Comparison of ENCODE assay signal across 8 cellular contexts in the genomic region with DNA sequence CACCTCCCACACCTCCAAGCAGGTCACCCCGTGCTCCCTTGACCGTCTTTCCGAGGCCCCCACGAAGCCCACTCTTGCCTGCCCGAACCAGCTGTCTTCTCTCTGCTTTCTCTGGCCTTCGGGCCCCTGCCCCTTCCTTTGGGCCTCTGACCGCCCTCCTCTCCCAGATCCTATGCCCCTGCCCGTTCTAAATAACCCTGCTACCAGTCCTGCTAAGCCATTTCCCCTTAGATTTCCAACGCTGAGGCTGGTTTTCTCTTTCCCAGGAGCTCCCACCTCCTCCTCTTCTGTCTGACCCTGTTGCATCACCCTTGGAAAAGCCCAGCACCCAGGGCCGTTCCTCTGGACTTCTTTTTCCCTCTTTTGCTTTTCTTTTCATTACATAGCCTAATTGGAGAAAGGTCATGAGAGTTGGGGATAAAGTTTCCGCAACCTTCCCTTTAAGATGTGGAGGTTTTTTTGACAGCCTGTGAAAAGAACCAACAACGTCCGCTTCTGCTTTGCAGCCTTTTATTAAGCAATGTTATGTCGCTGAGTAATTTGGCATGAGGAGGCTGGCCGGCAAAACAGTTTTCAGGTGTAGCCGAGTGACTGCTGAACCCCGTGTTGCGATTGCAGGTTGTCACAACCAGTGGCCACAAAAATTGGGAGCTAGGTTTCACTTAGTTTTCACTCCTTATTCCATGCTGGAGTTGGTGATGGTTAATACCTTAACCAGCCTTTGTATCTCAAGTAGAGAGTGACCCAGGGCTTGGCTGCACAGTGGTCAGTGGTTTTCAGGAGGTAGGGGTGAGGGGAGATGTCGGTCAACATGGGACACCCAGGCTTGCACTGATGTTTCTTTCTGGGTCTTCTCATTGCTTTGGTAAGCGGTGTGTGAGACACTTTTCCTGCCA. TPM values are rescaled to one million over a fixed set of nuclear protein-coding genes. Genes with fewer than 3 reads are reported as not detected.
A peak's percentile ranks its signal among the peaks of the same experiment; 100 is the strongest.
DNase-seq lines count a peak whose midpoint lies in the region; ATAC-seq, FAIRE-seq and TF ChIP-seq lines count a peak whose summit lies in the region.

No MANE protein-coding gene starts in this region.

- H3K4me3 ChIP-seq in A549 (peak overlapping the region; percentile 96), HUES6 (ENCODE audit: low read depth, low read length) (peak overlapping the region; percentile 73), dorsolateral prefrontal cortex (peak overlapping the region; percentile 62 to 98 (median 91)), HepG2 (replicated peaks in 1 of 3; ENCODE audit: insufficient read depth in 1 of 3, low read depth in 2 of 3, low read length in 3 of 3) (peak overlapping the region; percentile 88 to 100 (median 95))

- intact Hi-C loops in dorsolateral prefrontal cortex (cut with DNase I), result loop anchor here (1.0 to 10.0 kb wide), 7 partner anchors 36 to 469 kb away; a partner anchor contains a TSS
- intact Hi-C loops in HepG2 (cut with micrococcal nuclease; ENCODE audit: unreplicated experiment), result loop anchor here (5.0 kb wide), 3 partner anchors 36 to 136 kb away; a partner anchor contains a TSS

- H3K4me2 ChIP-seq in A549 (peak overlapping the region; percentile 90), HepG2 (ENCODE audit: low read depth, low read length) (peak overlapping the region; percentile 96)

- TF ChIP-seq POLR2A in A549 (IDR thresholded peaks at IDR 0.05; ENCODE audit: low read length), result no peak
- peak in 1 of 2 experiments; percentile 45; a peak in 1 of 4 replicates for TF ChIP-seq POLR2A in HepG2 (IDR thresholded peaks at IDR 0.05; ENCODE audit: insufficient read depth in 1 of 2, low read depth in 2 of 2, low read length in 2 of 2)

- H3K27me3 ChIP-seq in HUES6 (ENCODE audit: control insufficient read depth, insufficient read depth, low read length), result no peaks in the 10 kb centered on the region
- no peaks in the 10 kb centered on the region for H3K27me3 ChIP-seq in dorsolateral prefrontal cortex
- H3K27me3 ChIP-seq in HepG2 (ENCODE audit: control insufficient read depth in 1 of 2, insufficient read depth in 2 of 2, low read length in 2 of 2), result no peaks in the 10 kb centered on the region; a peak in 1 of 5 replicates

- FAIRE-seq in A549 (lab: Jason Lieb, UNC) (no peak), HepG2 (lab: Jason Lieb, UNC) (no peak)

- H3K27ac ChIP-seq in A549 (peak overlapping the region; percentile 93 to 99), HUES6 (ENCODE audit: low read depth, low read length) (peak overlapping the region; percentile 75), dorsolateral prefrontal cortex (peak overlapping the region in 58 of 59 donors; percentile 38 to 97 (median 92)), HepG2 (ENCODE audit: extremely low read length, insufficient read depth, low read length) (peak overlapping the region; percentile 96), temporal lobe (ENCODE audit: low read depth, low read length) (peak overlapping the region; percentile 81)

- peak; percentile 23 to 32 for DNase-seq in A549 (ENCODE audit: low read depth in 1 of 2, low spot score in 1 of 2)
- peak; percentile 66 for DNase-seq in GM03348 (ENCODE audit: low spot score)
- DNase-seq in SKM-1 treated with dmso at 0.1 percent for 144 hours (lab: John Stamatoyannopoulos, UW; ENCODE audit: unreplicated experiment), result peak; percentile 77
- DNase-seq in dorsolateral prefrontal cortex, result peak in 2 of 10 donors; percentile 6 to 20
- DNase-seq in HepG2 (ENCODE audit: low spot score), result peak; percentile 57

- no peaks in the 10 kb centered on the region for H3K9me3 ChIP-seq in A549
- H3K9me3 ChIP-seq in HUES6 (ENCODE audit: control insufficient read depth, insufficient read depth, low read depth, low read length), result peaks cover 5% of the 10 kb centered on the region
- no peaks in the 10 kb centered on the region for H3K9me3 ChIP-seq in HepG2 (ENCODE audit: low read length)

- ATAC-seq in A549 (peak; percentile 22 to 56; a peak in 5 of 6 replicates), HepG2 (peak; percentile 60), GM19463 (IDR thresholded peaks at IDR 0.05; ENCODE audit: unreplicated experiment) (no peak)

- POLR2A ChIA-PET in A549 (lab: Yijun Ruan, JAX), result interaction anchor here (1.1 kb wide), 1 partner anchor 95 kb away, joined by 5 read pairs; a partner anchor contains a TSS
- POLR2A ChIA-PET in HepG2 (lab: Yijun Ruan, JAX), result interaction anchor here (0.8 to 3.4 kb wide), 10 partner anchors 9 to 190 kb away, joined by 3 to 38 read pairs (median 8); a partner anchor contains a TSS

- WGBS in A549 (ENCODE audit: missing lambda C conversion rate), result 18% methylated on average over 18 of the region's 20 CpGs
- 4% methylated on average over 20 of the region's 20 CpGs for WGBS in HepG2 (ENCODE audit: low lambda C conversion rate)

- in situ Hi-C loops in HepG2 (cut with HindIII; ENCODE audit: extremely low pct_ligation_motif_present, low pct_unique_long_range_greater_than_20kb), result no loop called here

- peaks cover 6% of the 10 kb centered on the region for H4K20me1 ChIP-seq in HepG2 (ENCODE audit: insufficient read depth, low read length)

- no peak for TF ChIP-seq EP300 in A549 (IDR thresholded peaks at IDR 0.05)
- peak in 1 of 2 experiments; percentile 2; a peak in 1 of 4 replicates for TF ChIP-seq EP300 in HepG2 (IDR thresholded peaks at IDR 0.05; ENCODE audit: low read depth in 2 of 2, low read length in 2 of 2)
- no peak for TF ChIP-seq EP300 in HepG2 (CRISPR knock-in tag; IDR thresholded peaks at IDR 0.05; ENCODE audit: borderline replicate concordance)

- no peak overlapping the region for H2AFZ ChIP-seq in HepG2 (ENCODE audit: low read length)

- H3K4me1 ChIP-seq in A549 (peaks cover 20% of the 10 kb centered on the region), HUES6 (ENCODE audit: control insufficient read depth, insufficient read depth, low read length) (0 out of 2 replicates have a peak, but pooled peaks cover 6% of the 10 kb centered on the region), HepG2 (ENCODE audit: insufficient read depth, low read length) (peaks cover 64% of the 10 kb centered on the region)

- H3K79me2 ChIP-seq in HepG2 (ENCODE audit: insufficient read depth, low read length), result peaks cover 55% of the 10 kb centered on the region

- CTCF ChIA-PET in A549 (lab: Yijun Ruan, JAX) (interaction anchor here (0.5 to 2.4 kb wide), 6 partner anchors 8 to 629 kb away, joined by 3 to 7 read pairs (median 4); no protein-coding TSS in a partner anchor), HepG2 (lab: Yijun Ruan, JAX; ENCODE audit: low intra/inter-chr PET ratio, low total read pairs) (no interaction called here)

- H3K9ac ChIP-seq in HUES6 (ENCODE audit: low read length), result peak overlapping the region; percentile 89
- H3K9ac ChIP-seq in HepG2 (ENCODE audit: insufficient read depth, low read depth, low read length), result peak overlapping the region; percentile 99

- BruUV-seq in HepG2 (replicated peaks; lab: Mats Ljungman, UMichigan), result no TSS peak

- H3K36me3 ChIP-seq in HUES6 (ENCODE audit: control insufficient read depth, insufficient read depth, low read length) (no peaks in the 10 kb centered on the region), HepG2 (replicated peaks in 1 of 2; ENCODE audit: control insufficient read depth in 1 of 2, insufficient read depth in 2 of 2, low read length in 2 of 2) (0 out of 5 replicates have a peak, but pooled peaks cover 0 to 4% of the 10 kb centered on the region in 2 experiments)

- no peak for TF ChIP-seq CTCF in A549 (IDR thresholded peaks at IDR 0.05)
- TF ChIP-seq CTCF in dorsolateral prefrontal cortex (IDR thresholded peaks at IDR 0.05 in 54 of 56, conservative IDR thresholded peaks at IDR 0.05 in 2 of 56; ENCODE audit: low read depth in 1 of 56, partially characterized antibody in 56 of 56), result no peak
- TF ChIP-seq CTCF in HepG2 (CRISPR knock-in tag; IDR thresholded peaks at IDR 0.05), result no peak

- TF ChIP-seq RAD21 in A549 (conservative IDR thresholded peaks at IDR 0.05 in 1 of 2, IDR thresholded peaks at IDR 0.05 in 1 of 2), result no peak
- no peak for TF ChIP-seq RAD21 in HepG2 (CRISPR knock-in tag; IDR thresholded peaks at IDR 0.05)

RNA-seq across cellular contexts. Expression of a gene that starts 1.0 kb away (rescaled TPM):
- polyA plus RNA-seq in A549 (2011; rRNA removed) (15.0 and 15.7 TPM in 2 replicates), A549 (2017; fragmentation: RNase III; extraction: RNeasy Plus Mini Kit Qiagen cat#74134 plus additional on column Dnase treatment) (4.2 to 4.9 TPM (median 4.3 TPM) in 3 replicates), HepG2 (2011; rRNA removed) (21.3 and 22.1 TPM in 2 replicates)
- 3.2 and 4.4 TPM in 2 replicates for polyA plus RNA-seq in A549 (2012; cell fraction: cytosol; rRNA removed)
- 3.2 and 3.4 TPM in 2 replicates for polyA plus RNA-seq in A549 (2012; cell fraction: nucleus; rRNA removed)
- 35.8 and 38.5 TPM in 2 replicates for polyA minus RNA-seq in A549 (2011; rRNA and poly(A)+ RNA removed)
- total RNA-seq in dorsolateral prefrontal cortex (10 to 100 TPM in 119 of 120 experiments, 1 to 10 TPM in 1; 9.5 to 19.4 (median 14.4) TPM), HepG2 (2016; rRNA removed; fragmentation: Illumina TruSeq; extraction: Trizol) (24.0 and 39.3 TPM in 2 replicates), temporal lobe (6.1 TPM)
- total RNA-seq in HepG2 (2016; cell fraction: cytosol; rRNA removed; fragmentation: Illumina TruSeq; extraction: Trizol; ENCODE audit: low read depth), result 3.3 and 3.4 TPM in 2 replicates
- total RNA-seq in HepG2 (2016; cell fraction: insoluble cytoplasmic fraction; rRNA removed; fragmentation: Illumina TruSeq; extraction: Trizol), result 23.0 and 35.8 TPM in 2 replicates
- 12.6 and 13.4 TPM in 2 replicates for total RNA-seq in HepG2 (2016; cell fraction: membrane; rRNA removed; fragmentation: Illumina TruSeq; extraction: Trizol)
- total RNA-seq in HepG2 (2016; cell fraction: nucleus; rRNA removed; fragmentation: Illumina TruSeq; extraction: Trizol), result 23.1 and 25.2 TPM in 2 replicates
- polyA plus RNA-seq in HepG2 (2011; cell fraction: cytosol; rRNA removed), result 15.5 and 17.2 TPM in 2 replicates
- polyA plus RNA-seq in HepG2 (2011; cell fraction: nucleus; rRNA removed), result 16.7 and 19.3 TPM in 2 replicates
- polyA plus RNA-seq in HepG2 (2012), result 19.5 and 21.0 TPM in 2 replicates
- polyA plus RNA-seq in HepG2 (2016; cell fraction: cytosol; fragmentation: Illumina TruSeq; extraction: Trizol; ENCODE audit: low read depth), result 1.2 and 1.3 TPM in 2 replicates
- 21.1 and 22.6 TPM in 2 replicates for polyA plus RNA-seq in HepG2 (2016; cell fraction: insoluble cytoplasmic fraction; fragmentation: Illumina TruSeq; extraction: Trizol; ENCODE audit: low read depth)
- polyA plus RNA-seq in HepG2 (2016; cell fraction: membrane; fragmentation: Illumina TruSeq; extraction: Trizol; ENCODE audit: low read depth), result 3.2 and 3.9 TPM in 2 replicates
- 21.8 and 24.2 TPM in 2 replicates for polyA plus RNA-seq in HepG2 (2016; cell fraction: nucleus; fragmentation: Illumina TruSeq; extraction: Trizol; ENCODE audit: insufficient read depth, low read depth)
- 55.6 and 84.9 TPM in 2 replicates for polyA minus RNA-seq in HepG2 (2011; rRNA and poly(A)+ RNA removed; ENCODE audit: low replicate concordance)
- polyA minus RNA-seq in HepG2 (2011; cell fraction: cytosol; rRNA and poly(A)+ RNA removed), result 37.8 and 45.9 TPM in 2 replicates
- 30.8 and 44.8 TPM in 2 replicates for polyA minus RNA-seq in HepG2 (2011; cell fraction: nucleus; rRNA and poly(A)+ RNA removed)

RNA-seq across cellular contexts. Expression of a gene that starts 35.5 kb away (rescaled TPM):
- polyA plus RNA-seq in A549 (2011; rRNA removed) (200 and 204 TPM in 2 replicates), A549 (2017; fragmentation: RNase III; extraction: RNeasy Plus Mini Kit Qiagen cat#74134 plus additional on column Dnase treatment) (199 to 218 TPM (median 201 TPM) in 3 replicates), HepG2 (2011; rRNA removed) (212 and 226 TPM in 2 replicates)
- 289 and 297 TPM in 2 replicates for polyA plus RNA-seq in A549 (2012; cell fraction: cytosol; rRNA removed)
- polyA plus RNA-seq in A549 (2012; cell fraction: nucleus; rRNA removed), result 233 and 305 TPM in 2 replicates
- 30.9 and 47.6 TPM in 2 replicates for polyA minus RNA-seq in A549 (2011; rRNA and poly(A)+ RNA removed)
- total RNA-seq in dorsolateral prefrontal cortex (10 to 100 TPM; 21.8 to 54.0 (median 39.4) TPM), HepG2 (2016; rRNA removed; fragmentation: Illumina TruSeq; extraction: Trizol) (291 and 370 TPM in 2 replicates), temporal lobe (22.4 TPM)
- total RNA-seq in HepG2 (2016; cell fraction: cytosol; rRNA removed; fragmentation: Illumina TruSeq; extraction: Trizol; ENCODE audit: low read depth), result 161 and 169 TPM in 2 replicates
- 295 and 368 TPM in 2 replicates for total RNA-seq in HepG2 (2016; cell fraction: insoluble cytoplasmic fraction; rRNA removed; fragmentation: Illumina TruSeq; extraction: Trizol)
- 135 and 139 TPM in 2 replicates for total RNA-seq in HepG2 (2016; cell fraction: membrane; rRNA removed; fragmentation: Illumina TruSeq; extraction: Trizol)
- total RNA-seq in HepG2 (2016; cell fraction: nucleus; rRNA removed; fragmentation: Illumina TruSeq; extraction: Trizol), result 91.8 and 101 TPM in 2 replicates
- polyA plus RNA-seq in HepG2 (2011; cell fraction: cytosol; rRNA removed), result 294 and 326 TPM in 2 replicates
- 83.3 and 97.3 TPM in 2 replicates for polyA plus RNA-seq in HepG2 (2011; cell fraction: nucleus; rRNA removed)
- polyA plus RNA-seq in HepG2 (2012), result 181 and 228 TPM in 2 replicates
- polyA plus RNA-seq in HepG2 (2016; cell fraction: cytosol; fragmentation: Illumina TruSeq; extraction: Trizol; ENCODE audit: low read depth), result 220 TPM in 2 replicates
- 479 and 482 TPM in 2 replicates for polyA plus RNA-seq in HepG2 (2016; cell fraction: insoluble cytoplasmic fraction; fragmentation: Illumina TruSeq; extraction: Trizol; ENCODE audit: low read depth)
- 152 TPM in 2 replicates for polyA plus RNA-seq in HepG2 (2016; cell fraction: membrane; fragmentation: Illumina TruSeq; extraction: Trizol; ENCODE audit: low read depth)
- polyA plus RNA-seq in HepG2 (2016; cell fraction: nucleus; fragmentation: Illumina TruSeq; extraction: Trizol; ENCODE audit: insufficient read depth, low read depth), result 204 and 206 TPM in 2 replicates
- 113 and 123 TPM in 2 replicates for polyA minus RNA-seq in HepG2 (2011; rRNA and poly(A)+ RNA removed; ENCODE audit: low replicate concordance)
- polyA minus RNA-seq in HepG2 (2011; cell fraction: cytosol; rRNA and poly(A)+ RNA removed), result 55.6 and 55.7 TPM in 2 replicates
- polyA minus RNA-seq in HepG2 (2011; cell fraction: nucleus; rRNA and poly(A)+ RNA removed), result 29.7 and 31.5 TPM in 2 replicates
